ENCODE assay signal across 19 cellular contexts in the genomic region with DNA sequence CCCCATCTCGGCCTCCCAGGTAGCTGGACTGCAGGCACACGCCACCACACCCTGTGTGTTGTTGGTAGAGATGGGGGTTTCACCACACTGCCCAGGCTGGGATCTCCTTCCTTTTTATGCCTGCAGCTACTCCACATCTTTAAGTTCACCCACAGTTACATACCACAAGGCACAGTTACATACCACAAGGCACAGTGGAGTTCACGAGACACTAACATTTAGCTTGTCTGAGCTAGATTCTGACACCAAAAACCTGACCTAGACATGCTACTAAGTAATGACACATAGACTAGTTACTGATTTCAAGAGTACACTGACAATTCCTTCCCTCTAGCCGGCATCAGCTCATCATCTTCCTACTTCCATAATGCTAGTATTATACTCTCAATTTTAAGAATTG. TPM values are rescaled to one million over a fixed set of nuclear protein-coding genes. Genes with fewer than 3 reads are reported as not detected.
A peak's percentile ranks its signal among the peaks of the same experiment; 100 is the strongest.
DNase-seq lines count a peak whose midpoint lies in the region; ATAC-seq and TF ChIP-seq lines count a peak whose summit lies in the region.
"Had no signal": no experiment of that assay in that cellular context is flagged by ENCODE, and none has a peak within 500 bp of the region (broad histone marks: within the 10 kb centered on the region; RNA-seq: fewer than 3 reads in every experiment).

No MANE protein-coding gene starts in this region.

- H3K9me3 Mint-ChIP-seq in CD8-positive, alpha-beta T cell, result no peaks in the 10 kb centered on the region
- no peaks in the 10 kb centered on the region for H3K9me3 Mint-ChIP-seq in HFFc6
- no peaks in the 10 kb centered on the region for H3K9me3 Mint-ChIP-seq in activated CD8-positive, alpha-beta T cell treated with anti-CD3 and anti-CD28 coated beads for 36 hours

- no peak for ATAC-seq in CD8-positive, alpha-beta T cell
- ATAC-seq in activated CD8-positive, alpha-beta T cell treated with anti-CD3 and anti-CD28 coated beads for 36 hours, result no peak
- ATAC-seq in GM21619 (IDR thresholded peaks at IDR 0.05; ENCODE audit: unreplicated experiment) (no peak), HG02759 (IDR thresholded peaks at IDR 0.05; ENCODE audit: unreplicated experiment) (no peak)
- ATAC-seq: gastroesophageal sphincter, lower lobe of right lung, psoas muscle had no signal

- H3K27me3 Mint-ChIP-seq in CD8-positive, alpha-beta T cell (ENCODE audit: low read depth), result no peaks in the 10 kb centered on the region
- no peaks in the 10 kb centered on the region for H3K27me3 Mint-ChIP-seq in HFFc6 (ENCODE audit: insufficient read depth)
- no peaks in the 10 kb centered on the region for H3K27me3 Mint-ChIP-seq in activated CD8-positive, alpha-beta T cell treated with anti-CD3 and anti-CD28 coated beads for 36 hours

- H3K27ac ChIP-seq in CD8-positive, alpha-beta T cell (ENCODE audit: low read depth, low read length), result no peak overlapping the region
- H3K27ac ChIP-seq: gastroesophageal sphincter, lower lobe of right lung, psoas muscle had no signal

- peaks cover 8% of the 10 kb centered on the region for H3K36me3 ChIP-seq in CD8-positive, alpha-beta T cell (ENCODE audit: insufficient read depth, low read length)

- H3K36me3 Mint-ChIP-seq in CD8-positive, alpha-beta T cell, result peaks cover 43% of the 10 kb centered on the region
- peaks cover 25% of the 10 kb centered on the region for H3K36me3 Mint-ChIP-seq in HFFc6 (ENCODE audit: low read depth)
- peaks cover 64% of the 10 kb centered on the region for H3K36me3 Mint-ChIP-seq in activated CD8-positive, alpha-beta T cell treated with anti-CD3 and anti-CD28 coated beads for 36 hours (ENCODE audit: low read depth)

- H3K4me1 Mint-ChIP-seq in CD8-positive, alpha-beta T cell (ENCODE audit: low read depth), result peaks cover 44% of the 10 kb centered on the region
- peaks cover 21% of the 10 kb centered on the region for H3K4me1 Mint-ChIP-seq in HFFc6 (ENCODE audit: low read depth)
- H3K4me1 Mint-ChIP-seq in activated CD8-positive, alpha-beta T cell treated with anti-CD3 and anti-CD28 coated beads for 36 hours (ENCODE audit: low read depth), result peaks cover 33% of the 10 kb centered on the region

- H3K4me3 ChIP-seq in CD8-positive, alpha-beta T cell (ENCODE audit: low read depth, low read length), result no peak overlapping the region
- H3K4me3 ChIP-seq: gastroesophageal sphincter, lower lobe of right lung, psoas muscle, smooth muscle cell, testis had no signal

- peak overlapping the region; percentile 52 for H3K27ac Mint-ChIP-seq in CD8-positive, alpha-beta T cell
- H3K27ac Mint-ChIP-seq in HFFc6, result peak overlapping the region; percentile 4; the same call in 1 of the 2 replicates
- H3K27ac Mint-ChIP-seq in activated CD8-positive, alpha-beta T cell treated with anti-CD3 and anti-CD28 coated beads for 36 hours, result peak overlapping the region; percentile 50

- CTCF ChIA-PET in CD8-positive, alpha-beta T cell (lab: Charles Lee), result no interaction called here
- CTCF ChIA-PET in activated CD8-positive, alpha-beta T cell treated with anti-CD3 and anti-CD28 coated beads for 36 hours (lab: Charles Lee), result no interaction called here

- POLR2A ChIA-PET in CD8-positive, alpha-beta T cell (lab: Charles Lee), result no interaction called here
- POLR2A ChIA-PET in activated CD8-positive, alpha-beta T cell treated with anti-CD3 and anti-CD28 coated beads for 36 hours (lab: Charles Lee), result interaction anchor here (1.0 kb wide), 1 partner anchor 9 kb away, joined by 5 read pairs; no protein-coding TSS in a partner anchor

- intact Hi-C loops in CD8-positive, alpha-beta T cell (cut with DNase I, micrococcal nuclease), result loop anchor here in 1 of 2 experiments (2.0 to 10.0 kb wide), 2 partner anchors 41 to 329 kb away; a partner anchor contains a TSS
- intact Hi-C loops in activated CD8-positive, alpha-beta T cell treated with anti-CD3 and anti-CD28 coated beads for 36 hours (cut with micrococcal nuclease), result no loop called here

- H3K4me1 ChIP-seq in CD8-positive, alpha-beta T cell (ENCODE audit: insufficient read depth, low read length), result peaks cover 17% of the 10 kb centered on the region

- DNase-seq in CD8-positive, alpha-beta T cell, result no peak
- DNase-seq in HFFc6 (no peak), glomerular visceral epithelial cell (ENCODE audit: extremely low spot score) (peak; percentile 59)
- peak; percentile 11 for DNase-seq in activated CD8-positive, alpha-beta T cell treated with anti-CD3 and anti-CD28 coated beads for 36 hours
- no peak for DNase-seq in stimulated activated CD4-positive, alpha-beta T cell treated with anti-CD3 and anti-CD28 coated beads, Interleukin-2, amount 100 ng/mL, for 48 hours
- DNase-seq: activated CD4-positive, alpha-beta T cell treated with anti-CD3 and anti-CD28 coated beads, Interleukin-2, amount 50 U/mL, for 1 hour; AML-193; Calu3; dermis blood vessel endothelial cell; lower lobe of right lung; NCI-H2029; NCI-H526; psoas muscle; T-helper 9 cell; testis had no signal

- no peak overlapping the region for H3K4me3 Mint-ChIP-seq in CD8-positive, alpha-beta T cell
- H3K4me3 Mint-ChIP-seq in HFFc6, result no peak overlapping the region
- H3K4me3 Mint-ChIP-seq in activated CD8-positive, alpha-beta T cell treated with anti-CD3 and anti-CD28 coated beads for 36 hours, result no peak overlapping the region

- TF ChIP-seq CTCF in CD8-positive, alpha-beta T cell (IDR thresholded peaks at IDR 0.05), result no peak
- no peak for TF ChIP-seq CTCF in HFFc6 (IDR thresholded peaks at IDR 0.05)
- TF ChIP-seq CTCF in activated CD8-positive, alpha-beta T cell treated with anti-CD3 and anti-CD28 coated beads for 36 hours (IDR thresholded peaks at IDR 0.05), result no peak

- no peaks in the 10 kb centered on the region for H3K27me3 ChIP-seq in CD8-positive, alpha-beta T cell (ENCODE audit: insufficient read depth, low read length)
- H3K27me3 ChIP-seq: gastroesophageal sphincter, testis had no signal

- no peaks in the 10 kb centered on the region for H3K9me3 ChIP-seq in CD8-positive, alpha-beta T cell (ENCODE audit: low read length)
- H3K9me3 ChIP-seq: gastroesophageal sphincter, lower lobe of right lung, psoas muscle, testis had no signal

RNA-seq across cellular contexts. Expression of a gene that starts 4.3 kb away (rescaled TPM):
- 10 to 100 TPM; 35.6 to 38.6 TPM for total RNA-seq in CD8-positive, alpha-beta T cell
- total RNA-seq in HFFc6 (2021; fragmentation: NEBNext Ultra II Directional; extraction: Animal tissue kit (Norgen Biotek cat#: 25700)), result 10 to 100 TPM; 36.4 to 46.8 (median 41.5) TPM
- total RNA-seq in activated CD8-positive, alpha-beta T cell treated with anti-CD3 and anti-CD28 coated beads for 36 hours, result 10 to 100 TPM; 72.5 to 75.0 TPM

RNA-seq across cellular contexts. Expression of a gene that starts 32.1 kb away (rescaled TPM):
- 10 to 100 TPM in 1 of 2 experiments, 1 to 10 TPM in 1; 9.2 to 10.3 TPM for total RNA-seq in CD8-positive, alpha-beta T cell
- 10 to 100 TPM; 13.9 to 18.2 (median 14.8) TPM for total RNA-seq in HFFc6 (2021; fragmentation: NEBNext Ultra II Directional; extraction: Animal tissue kit (Norgen Biotek cat#: 25700))
- total RNA-seq in activated CD8-positive, alpha-beta T cell treated with anti-CD3 and anti-CD28 coated beads for 36 hours, result 10 to 100 TPM; 12.5 to 13.1 TPM

RNA-seq across cellular contexts. Expression of a gene that starts 42.7 kb away (rescaled TPM):
- total RNA-seq in CD8-positive, alpha-beta T cell, result 10 to 100 TPM; 60.3 to 61.0 TPM
- total RNA-seq in HFFc6 (2021; fragmentation: NEBNext Ultra II Directional; extraction: Animal tissue kit (Norgen Biotek cat#: 25700)), result 10 to 100 TPM; 36.3 to 40.1 (median 39.4) TPM
- total RNA-seq in activated CD8-positive, alpha-beta T cell treated with anti-CD3 and anti-CD28 coated beads for 36 hours, result 10 to 100 TPM; 71.4 to 74.6 TPM

Comparison
In these comparisons a context has a peak if more than half of its experiments do, and no peak if none do; other contexts are left out.
1. DNase-seq: peak in activated CD8-positive, alpha-beta T cell treated with anti-CD3 and anti-CD28 coated beads for 36 hours (single experiment) and glomerular visceral epithelial cell (single experiment); none in CD8-positive, alpha-beta T cell (0 of 7), HFFc6 (single experiment) and stimulated activated CD4-positive, alpha-beta T cell treated with anti-CD3 and anti-CD28 coated beads, Interleukin-2, amount 100 ng/mL, for 48 hours (0 of 2).
2. Peak in every context shown above with its lines, with median percentiles within 50 percentile points of each other: H3K27ac Mint-ChIP-seq.